Comparison of ENCODE assay signal across 12 cellular contexts in the genomic region with DNA sequence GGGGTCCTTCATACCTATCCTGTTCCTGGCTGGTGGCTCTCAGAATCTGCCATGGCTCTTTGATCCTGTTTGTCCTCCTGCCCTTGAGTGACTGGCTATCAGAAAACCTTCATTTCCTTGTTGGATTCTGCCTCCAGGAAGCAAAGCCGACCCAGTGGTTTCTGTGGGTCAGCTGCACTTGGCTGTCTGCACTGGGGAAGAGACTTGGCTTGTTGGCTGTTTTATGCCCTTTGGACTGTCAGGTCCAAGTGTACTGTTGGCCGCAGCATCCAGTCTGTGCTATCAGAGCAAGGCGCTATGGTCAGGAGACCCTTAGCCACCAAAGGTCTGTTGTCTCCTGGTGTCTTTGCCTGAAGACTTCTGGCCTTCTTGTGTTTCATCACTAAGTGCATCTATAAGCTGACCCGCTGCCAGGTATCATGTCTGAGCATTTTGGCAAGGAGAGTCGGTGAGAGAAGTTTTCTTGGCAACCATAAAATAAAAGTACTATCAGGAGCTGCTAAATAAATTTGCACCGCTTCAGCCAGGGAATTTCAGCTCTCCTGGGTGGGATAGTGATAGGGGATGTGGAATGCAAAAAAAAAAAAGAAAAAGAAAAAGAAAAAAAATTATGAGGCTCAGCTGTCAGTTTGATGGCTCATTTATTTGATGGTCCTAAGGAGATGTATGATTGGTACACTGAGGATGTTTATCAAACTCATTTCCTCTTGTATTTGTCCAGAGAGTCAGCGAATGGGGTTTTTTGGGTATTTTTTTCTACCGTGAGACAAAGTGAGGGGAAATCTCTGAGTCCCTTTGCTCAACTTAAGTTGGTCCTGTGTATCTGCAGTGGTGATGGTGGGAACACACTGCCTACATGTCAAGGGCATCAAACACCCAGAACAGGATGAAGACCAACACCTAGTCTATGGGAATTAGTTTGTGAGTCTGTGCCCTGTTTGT.
A peak's percentile ranks its signal among the peaks of the same experiment; 100 is the strongest.
DNase-seq lines count a peak whose midpoint lies in the region; ATAC-seq and TF ChIP-seq lines count a peak whose summit lies in the region.
"Had no signal": no experiment of that assay in that cellular context is flagged by ENCODE, and none has a peak within 500 bp of the region (broad histone marks: within the 10 kb centered on the region; RNA-seq: fewer than 3 reads in every experiment).

No MANE protein-coding gene starts in this region.

- H3K27me3 ChIP-seq in right atrium auricular region (no peaks in the 10 kb centered on the region), stomach (no peaks in the 10 kb centered on the region)
- H3K27me3 ChIP-seq: dorsolateral prefrontal cortex had no signal

- intact Hi-C loops in activated CD4-positive, alpha-beta memory T cell treated with anti-CD3 and anti-CD28 coated beads for 36 hours (cut with micrococcal nuclease), result no loop called here
- intact Hi-C loops in stomach (cut with DNase I; ENCODE audit: low total_unique reads), result no loop called here

- H3K9me3 ChIP-seq in right atrium auricular region, result no peaks in the 10 kb centered on the region
- no peaks in the 10 kb centered on the region for H3K9me3 ChIP-seq in stomach

- TF ChIP-seq EP300 in stomach (IDR thresholded peaks at IDR 0.05), result no peak

- no peaks in the 10 kb centered on the region for H3K9me3 Mint-ChIP-seq in activated CD4-positive, alpha-beta memory T cell treated with anti-CD3 and anti-CD28 coated beads for 36 hours
- H3K9me3 Mint-ChIP-seq in activated CD4-positive, alpha-beta memory T cell treated with anti-CD3 and anti-CD28 coated beads, Interleukin-2, amount 10 ng/mL, durations not matched to agents 7 days and 5 days, result no peaks in the 10 kb centered on the region
- H3K9me3 Mint-ChIP-seq in T-cell (no peaks in the 10 kb centered on the region), HFFc6 (no peaks in the 10 kb centered on the region)

- peak overlapping the region; percentile 90 for H3K27ac Mint-ChIP-seq in activated CD4-positive, alpha-beta memory T cell treated with anti-CD3 and anti-CD28 coated beads for 36 hours
- H3K27ac Mint-ChIP-seq in activated CD4-positive, alpha-beta memory T cell treated with anti-CD3 and anti-CD28 coated beads, Interleukin-2, amount 10 ng/mL, durations not matched to agents 7 days and 5 days, result no peak overlapping the region
- H3K27ac Mint-ChIP-seq in T-cell (peak overlapping the region; percentile 79), HFFc6 (no peak overlapping the region)

- peaks cover 91% of the 10 kb centered on the region for H3K4me1 Mint-ChIP-seq in activated CD4-positive, alpha-beta memory T cell treated with anti-CD3 and anti-CD28 coated beads for 36 hours (ENCODE audit: low read depth)
- H3K4me1 Mint-ChIP-seq in activated CD4-positive, alpha-beta memory T cell treated with anti-CD3 and anti-CD28 coated beads, Interleukin-2, amount 10 ng/mL, durations not matched to agents 7 days and 5 days, result peaks cover 68% of the 10 kb centered on the region
- H3K4me1 Mint-ChIP-seq in T-cell, result peaks cover 54 to 90% (median 88%) of the 10 kb centered on the region in 3 donors
- peaks cover 41% of the 10 kb centered on the region for H3K4me1 Mint-ChIP-seq in HFFc6 (ENCODE audit: low read depth)

- POLR2A ChIA-PET in activated CD4-positive, alpha-beta memory T cell treated with anti-CD3 and anti-CD28 coated beads for 36 hours (lab: Charles Lee), result interaction anchor here (0.7 to 1.2 kb wide), 2 partner anchors 15 to 39 kb away, joined by 3 read pairs; no protein-coding TSS in a partner anchor
- POLR2A ChIA-PET in activated CD4-positive, alpha-beta memory T cell treated with anti-CD3 and anti-CD28 coated beads, Interleukin-2, amount 10 ng/mL, durations not matched to agents 7 days and 5 days (lab: Charles Lee), result no interaction called here
- POLR2A ChIA-PET in T-cell (lab: Charles Lee), result interaction anchor here in 1 of 2 donors (0.6 to 1.1 kb wide), 2 partner anchors 57 to 179 kb away, joined by 3 to 4 read pairs; no protein-coding TSS in a partner anchor

- no peak for ATAC-seq in T-cell (replicated peaks in 1 of 4)

- no peak for TF ChIP-seq POLR2A in stomach (IDR thresholded peaks at IDR 0.05)

- H3K4me3 ChIP-seq in right atrium auricular region (no peak overlapping the region), stomach (no peak overlapping the region)
- H3K4me3 ChIP-seq: dorsolateral prefrontal cortex had no signal

- no peak for DNase-seq in activated CD4-positive, alpha-beta memory T cell treated with anti-CD3 and anti-CD28 coated beads for 36 hours
- no peak for DNase-seq in activated CD4-positive, alpha-beta memory T cell treated with anti-CD3 and anti-CD28 coated beads, Interleukin-2, amount 10 ng/mL, durations not matched to agents 7 days and 5 days
- no peak for DNase-seq in T-cell
- no peak for DNase-seq in right atrium auricular region (ENCODE audit: low spot score)
- peak; percentile 69 for DNase-seq in stomach
- no peak for DNase-seq in NCI-H187 treated with DMSO at 0.1 percent for 48 hours (lab: John Stamatoyannopoulos, UW)
- no peak for DNase-seq in HFFc6
- no peak for DNase-seq in NCI-H1417 treated with DMSO at 0.1 percent for 48 hours (lab: John Stamatoyannopoulos, UW)
- DNase-seq: dorsolateral prefrontal cortex; KG1; naive B cell; stimulated activated CD4-positive, alpha-beta T cell treated with anti-CD3 and anti-CD28 coated beads, Interleukin-4, amount 100 ng/mL, for 24 hours had no signal

- no peaks in the 10 kb centered on the region for H3K27me3 Mint-ChIP-seq in activated CD4-positive, alpha-beta memory T cell treated with anti-CD3 and anti-CD28 coated beads for 36 hours
- no peaks in the 10 kb centered on the region for H3K27me3 Mint-ChIP-seq in activated CD4-positive, alpha-beta memory T cell treated with anti-CD3 and anti-CD28 coated beads, Interleukin-2, amount 10 ng/mL, durations not matched to agents 7 days and 5 days
- no peaks in the 10 kb centered on the region for H3K27me3 Mint-ChIP-seq in T-cell
- peaks cover 2% of the 10 kb centered on the region; the same call in 1 of the 2 replicates for H3K27me3 Mint-ChIP-seq in HFFc6 (ENCODE audit: insufficient read depth)
- H3K27me3 Mint-ChIP-seq: naive B cell had no signal

- peak overlapping the region; percentile 67 for H3K4me3 Mint-ChIP-seq in activated CD4-positive, alpha-beta memory T cell treated with anti-CD3 and anti-CD28 coated beads for 36 hours
- H3K4me3 Mint-ChIP-seq in activated CD4-positive, alpha-beta memory T cell treated with anti-CD3 and anti-CD28 coated beads, Interleukin-2, amount 10 ng/mL, durations not matched to agents 7 days and 5 days, result no peak overlapping the region
- peak overlapping the region in 1 of 3 donors; percentile 9 for H3K4me3 Mint-ChIP-seq in T-cell
- H3K4me3 Mint-ChIP-seq in HFFc6, result no peak overlapping the region
- H3K4me3 Mint-ChIP-seq: naive B cell had no signal

- H3K36me3 Mint-ChIP-seq in activated CD4-positive, alpha-beta memory T cell treated with anti-CD3 and anti-CD28 coated beads for 36 hours, result peaks cover 32% of the 10 kb centered on the region
- peaks cover 70% of the 10 kb centered on the region for H3K36me3 Mint-ChIP-seq in activated CD4-positive, alpha-beta memory T cell treated with anti-CD3 and anti-CD28 coated beads, Interleukin-2, amount 10 ng/mL, durations not matched to agents 7 days and 5 days (ENCODE audit: low read depth)
- H3K36me3 Mint-ChIP-seq in T-cell (peaks cover 44% of the 10 kb centered on the region), HFFc6 (ENCODE audit: low read depth) (0 out of 2 replicates have a peak, but pooled peaks cover 5% of the 10 kb centered on the region)

- peak overlapping the region; percentile 39 to 68 for H3K27ac ChIP-seq in right atrium auricular region
- peak overlapping the region; percentile 34 to 68 (median 53) for H3K27ac ChIP-seq in stomach
- H3K27ac ChIP-seq: dorsolateral prefrontal cortex had no signal

- CTCF ChIA-PET in activated CD4-positive, alpha-beta memory T cell treated with anti-CD3 and anti-CD28 coated beads for 36 hours (lab: Charles Lee), result interaction anchor here (0.8 kb wide), 1 partner anchor 16 kb away, joined by 3 read pairs; no protein-coding TSS in a partner anchor
- CTCF ChIA-PET in activated CD4-positive, alpha-beta memory T cell treated with anti-CD3 and anti-CD28 coated beads, Interleukin-2, amount 10 ng/mL, durations not matched to agents 7 days and 5 days (lab: Charles Lee), result no interaction called here
- CTCF ChIA-PET in T-cell (lab: Charles Lee), result interaction anchor here in 1 of 2 donors (0.6 kb wide), 2 partner anchors 41 to 239 kb away, joined by 3 read pairs; no protein-coding TSS in a partner anchor

- H3K4me1 ChIP-seq in right atrium auricular region (peaks cover 0 to 31% of the 10 kb centered on the region in 2 donors), stomach (peaks cover 25 to 58% (median 34%) of the 10 kb centered on the region in 4 donors)

- H3K36me3 ChIP-seq in right atrium auricular region (no peaks in the 10 kb centered on the region), stomach (no peaks in the 10 kb centered on the region)

- WGBS in stomach, 5 donors, result 33 to 47% (median 45%) methylated on average over 8 of the region's 8 CpGs

- TF ChIP-seq CTCF in right atrium auricular region (IDR thresholded peaks at IDR 0.05) (no peak), stomach (IDR thresholded peaks at IDR 0.05) (no peak), HFFc6 (IDR thresholded peaks at IDR 0.05) (no peak)

Comparison
In these comparisons a context has a peak if more than half of its experiments do, and no peak if none do; other contexts are left out.
1. H3K27ac Mint-ChIP-seq: peak in activated CD4-positive, alpha-beta memory T cell treated with anti-CD3 and anti-CD28 coated beads for 36 hours (single experiment) and T-cell (2 of 2); none in activated CD4-positive, alpha-beta memory T cell treated with anti-CD3 and anti-CD28 coated beads, Interleukin-2, amount 10 ng/mL, durations not matched to agents 7 days and 5 days (single experiment) and HFFc6 (single experiment).